In the genomic region with DNA sequence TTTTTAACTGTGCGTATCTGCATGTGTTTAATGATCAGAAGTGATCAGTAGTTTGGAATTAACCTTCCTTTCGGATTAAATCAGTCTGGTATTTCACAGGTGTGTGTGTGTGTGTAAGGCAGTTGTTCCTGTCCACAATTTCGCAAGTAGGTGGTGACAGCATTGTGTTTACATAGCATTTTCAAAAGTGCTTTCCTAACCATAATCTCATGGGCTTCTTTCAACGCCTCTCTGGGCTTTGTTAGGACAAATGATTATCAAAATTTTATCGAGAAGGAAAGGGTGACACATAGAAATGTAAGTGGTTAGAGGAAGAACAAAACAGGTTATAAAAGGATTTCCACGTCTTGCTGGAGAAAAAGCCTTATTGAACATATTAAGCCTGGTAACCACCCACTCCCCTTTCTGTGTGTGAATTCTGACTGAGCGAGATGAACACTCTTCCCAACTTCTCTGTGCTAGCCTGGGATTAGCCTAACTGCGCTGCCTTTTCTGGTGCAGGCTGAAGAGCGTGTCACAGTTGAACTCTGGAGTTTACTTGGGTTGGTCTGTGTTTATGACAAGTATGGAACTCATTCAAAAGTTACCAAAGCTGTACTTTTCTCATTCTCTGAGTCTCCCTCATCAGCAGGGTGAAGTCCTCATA, we compare ENCODE assay signal across 14 cellular contexts.
A peak's percentile ranks its signal among the peaks of the same experiment; 100 is the strongest.
DNase-seq lines count a peak whose midpoint lies in the region; ATAC-seq, FAIRE-seq and TF ChIP-seq lines count a peak whose summit lies in the region.
"Had no signal": no experiment of that assay in that cellular context is flagged by ENCODE, and none has a peak within 500 bp of the region (broad histone marks: within the 10 kb centered on the region; RNA-seq: fewer than 3 reads in every experiment).

No MANE protein-coding gene starts in this region.

- H4K20me1 ChIP-seq in PC-9 (ENCODE audit: insufficient read depth) (no peaks in the 10 kb centered on the region), GM23248 (ENCODE audit: insufficient read depth) (no peaks in the 10 kb centered on the region)

- in situ Hi-C loops in GM23248 (cut with MboI), result loop anchor here (10.0 kb wide), 2 partner anchors 220 to 300 kb away; no protein-coding TSS in a partner anchor

- WGBS in esophagus muscularis mucosa, result 77% methylated on average over 9 of the region's 9 CpGs
- WGBS in pancreas, 2 donors, result 39% methylated on average over 9 of the region's 9 CpGs
- 83 to 86% methylated on average over 9 of the region's 9 CpGs for WGBS in GM23248 (ENCODE audit: low coverage in 1 of 2, low lambda C conversion rate in 2 of 2, missing lambda C conversion rate in 2 of 2), 2 experiments

- no peaks in the 10 kb centered on the region for H3K9me2 ChIP-seq in PC-9 (ENCODE audit: insufficient read depth)
- H3K9me2 ChIP-seq in GM23248 (ENCODE audit: insufficient read depth), result no peaks in the 10 kb centered on the region

- H3K4me2 ChIP-seq in PC-9 (peak overlapping the region; percentile 25; the same call in 1 of the 2 replicates), GM23248 (ENCODE audit: unreplicated experiment) (no peak overlapping the region)

- no TSS peak for BruUV-seq in PC-9 (replicated peaks; lab: Mats Ljungman, UMichigan)

- H3K27ac ChIP-seq in C4-2B (peak overlapping the region; percentile 60; the same call in 1 of the 2 replicates), PC-9 (peak overlapping the region; percentile 35; the same call in 1 of the 2 replicates), esophagus muscularis mucosa (replicated peaks in 1 of 4) (peak overlapping the region; percentile 84 to 91 (median 90)), pancreas (peak overlapping the region in 2 of 4 donors; percentile 69 to 72), GM23248 (no peak overlapping the region)

- no peak overlapping the region for H3K9ac ChIP-seq in GM23248

- CTCF ChIA-PET in PC-9 (lab: Charles Lee), result no interaction called here

- no peak for TF ChIP-seq POLR2A in esophagus muscularis mucosa (IDR thresholded peaks at IDR 0.05; ENCODE audit: low read depth)

- H3K36me3 ChIP-seq in PC-9 (ENCODE audit: low read depth) (no peaks in the 10 kb centered on the region), esophagus muscularis mucosa (no peaks in the 10 kb centered on the region), pancreas (no peaks in the 10 kb centered on the region), GM23248 (ENCODE audit: low read depth) (no peaks in the 10 kb centered on the region)

- no peak for FAIRE-seq in pancreas (lab: Jason Lieb, UNC)

- H3K27me3 ChIP-seq in PC-9 (ENCODE audit: insufficient read depth, low read depth), result no peaks in the 10 kb centered on the region
- no peaks in the 10 kb centered on the region for H3K27me3 ChIP-seq in esophagus muscularis mucosa
- H3K27me3 ChIP-seq in pancreas, result no peaks in the 10 kb centered on the region
- no peaks in the 10 kb centered on the region for H3K27me3 ChIP-seq in GM23248 (replicated peaks; ENCODE audit: insufficient read depth)

- H3K4me1 ChIP-seq in PC-9 (replicated peaks; ENCODE audit: insufficient read depth) (peaks cover 46% of the 10 kb centered on the region), esophagus muscularis mucosa (peaks cover 36 to 52% (median 42%) of the 10 kb centered on the region in 4 donors), pancreas (peaks cover 0 to 4% (median 0%) of the 10 kb centered on the region in 3 donors), GM23248 (ENCODE audit: insufficient read depth) (peaks cover 22% of the 10 kb centered on the region)

- intact Hi-C loops in PC-9 (cut with micrococcal nuclease; ENCODE audit: unreplicated experiment) (loop anchor here (5.0 kb wide), 4 partner anchors 362 to 1197 kb away; no protein-coding TSS in a partner anchor), esophagus muscularis mucosa (cut with DNase I) (no loop called here), pancreas (cut with DNase I) (no loop called here)

- H3K4me3 ChIP-seq in PC-9 (no peak overlapping the region), esophagus muscularis mucosa (no peak overlapping the region), pancreas (no peak overlapping the region), GM23248 (no peak overlapping the region)

- no peak for TF ChIP-seq EP300 in esophagus muscularis mucosa (IDR thresholded peaks at IDR 0.05)

- no peaks in the 10 kb centered on the region for H3K9me3 ChIP-seq in PC-9 (ENCODE audit: insufficient read depth, low read depth)
- no peaks in the 10 kb centered on the region for H3K9me3 ChIP-seq in esophagus muscularis mucosa
- H3K9me3 ChIP-seq in pancreas, result no peaks in the 10 kb centered on the region
- no peaks in the 10 kb centered on the region for H3K9me3 ChIP-seq in GM23248 (ENCODE audit: low read depth)

- DNase-seq in PC-9 (peak in 1 of 2 experiments; percentile 75), esophagus muscularis mucosa (ENCODE audit: extremely low spot score) (no peak), pancreas (no peak), A172 (ENCODE audit: low spot score) (no peak), GM23248 (no peak), activated gamma-delta T cell treated with Interleukin-2 at 50 U/mL for 16 hours (no peak)
- DNase-seq: HCEC 1CT; Karpas-422; naive B cell; NCI-H446 treated with DMSO at 0.1 percent for 48 hours; stimulated activated naive CD4-positive, alpha-beta T cell treated with Interleukin-2 at 50 U/mL for 16 hours had no signal

- H3F3A ChIP-seq in PC-9 (ENCODE audit: insufficient read depth, low read depth), result peaks cover 29% of the 10 kb centered on the region
- H3F3A ChIP-seq in GM23248 (ENCODE audit: insufficient read depth), result peaks cover 22% of the 10 kb centered on the region

- H3K79me2 ChIP-seq in PC-9 (ENCODE audit: low read depth) (no peaks in the 10 kb centered on the region), GM23248 (ENCODE audit: insufficient read depth) (no peaks in the 10 kb centered on the region)

- peak in 3 of 4 donors; percentile 22 to 35 (median 28) for ATAC-seq in pancreas
- ATAC-seq in HG03025 (IDR thresholded peaks at IDR 0.05; ENCODE audit: low FRiP score, unreplicated experiment), result no peak
- ATAC-seq: activated CD4-positive, CD25-positive, alpha-beta regulatory T cell treated with anti-CD3 and anti-CD28 coated beads, Interleukin-2, amount 50 U/mL, for 24 hours had no signal

- H2AFZ ChIP-seq in PC-9 (no peak overlapping the region), GM23248 (no peak overlapping the region)

- POLR2A ChIA-PET in PC-9 (lab: Charles Lee; ENCODE audit: unreplicated experiment), result interaction anchor here (0.6 to 0.7 kb wide), 3 partner anchors 14 to 460 kb away, joined by 3 to 4 read pairs (median 4); no protein-coding TSS in a partner anchor

- TF ChIP-seq CTCF in C4-2B (conservative IDR thresholded peaks at IDR 0.05), result no peak
- no peak for TF ChIP-seq CTCF in PC-9 (conservative IDR thresholded peaks at IDR 0.05)
- TF ChIP-seq CTCF in esophagus muscularis mucosa (IDR thresholded peaks at IDR 0.05), result no peak
- TF ChIP-seq CTCF in pancreas (IDR thresholded peaks at IDR 0.05), result no peak
